Comparison of ENCODE assay signal across 12 cellular contexts in genomic region chr3:185549651-185550111, GRCh38. TPM values are rescaled to one million over a fixed set of nuclear protein-coding genes. Genes with fewer than 3 reads are reported as not detected.
DNase-seq lines count a peak whose midpoint lies in the region; ATAC-seq and TF ChIP-seq lines count a peak whose summit lies in the region.
"Had no signal": no experiment of that assay in that cellular context is flagged by ENCODE, and none has a peak within 500 bp of the region (broad histone marks: within the 10 kb centered on the region; RNA-seq: fewer than 3 reads in every experiment).

No MANE protein-coding gene starts in this region.

- H3K9me3 Mint-ChIP-seq in HFFc6 = no peaks in the 10 kb centered on the region
- no peaks in the 10 kb centered on the region for H3K9me3 Mint-ChIP-seq in activated naive CD8-positive, alpha-beta T cell treated with anti-CD3 and anti-CD28 coated beads, Interleukin-2, amount 50 U/mL, for 24 hours

- no peak for TF ChIP-seq CTCF in HFFc6 (IDR thresholded peaks at IDR 0.05)
- TF ChIP-seq CTCF in brain microvascular endothelial cell (IDR thresholded peaks at IDR 0.05; ENCODE audit: low read depth, low read length, missing control alignments) = no peak
- TF ChIP-seq CTCF in hepatocyte (IDR thresholded peaks at IDR 0.05; ENCODE audit: poor library complexity) = no peak
- no peak for TF ChIP-seq CTCF in transverse colon (IDR thresholded peaks at IDR 0.05)

- no peaks in the 10 kb centered on the region for H3K9me3 ChIP-seq in hepatocyte (ENCODE audit: low read depth)
- no peaks in the 10 kb centered on the region for H3K9me3 ChIP-seq in transverse colon
- H3K9me3 ChIP-seq in effector memory CD4-positive, alpha-beta T cell (ENCODE audit: control insufficient read depth, low read length) = no peaks in the 10 kb centered on the region

- no peaks in the 10 kb centered on the region for H3K36me3 ChIP-seq in brain microvascular endothelial cell (replicated peaks)
- no peaks in the 10 kb centered on the region for H3K36me3 ChIP-seq in hepatocyte (replicated peaks; ENCODE audit: insufficient read depth, low read depth)
- no peaks in the 10 kb centered on the region for H3K36me3 ChIP-seq in transverse colon
- H3K36me3 ChIP-seq in effector memory CD4-positive, alpha-beta T cell (ENCODE audit: control insufficient read depth, insufficient read depth, low read length) = no peaks in the 10 kb centered on the region

- H3K27me3 ChIP-seq in brain microvascular endothelial cell (replicated peaks) = no peaks in the 10 kb centered on the region
- H3K27me3 ChIP-seq in hepatocyte = no peaks in the 10 kb centered on the region
- H3K27me3 ChIP-seq in transverse colon = no peaks in the 10 kb centered on the region
- H3K27me3 ChIP-seq in effector memory CD4-positive, alpha-beta T cell (replicated peaks; ENCODE audit: control insufficient read depth, insufficient read depth, low read length, poor library complexity, severe bottlenecking) = no peaks in the 10 kb centered on the region

- peak overlapping the region; percentile 64 for H3K27ac Mint-ChIP-seq in HFFc6
- H3K27ac Mint-ChIP-seq in activated naive CD8-positive, alpha-beta T cell treated with anti-CD3 and anti-CD28 coated beads, Interleukin-2, amount 50 U/mL, for 24 hours = no peak overlapping the region

- H2AFZ ChIP-seq in hepatocyte = no peak overlapping the region
- H2AFZ ChIP-seq: parathyroid adenoma had no signal

- no peaks in the 10 kb centered on the region for H4K20me1 ChIP-seq in hepatocyte (ENCODE audit: insufficient read depth, poor library complexity, severe bottlenecking)

- in situ Hi-C loops in brain microvascular endothelial cell (cut with HindIII; ENCODE audit: low pct_ligation_motif_present, low sequenced_read_pairs) (no loop called here), transverse colon (cut with MboI; ENCODE audit: low pct_ligation_motif_present in 1 of 4, low pct_unique_long_range_greater_than_20kb in 1 of 4, low sequenced_read_pairs in 3 of 4) (no loop called here)

- no peaks in the 10 kb centered on the region for H3K27me3 Mint-ChIP-seq in HFFc6 (ENCODE audit: insufficient read depth)
- H3K27me3 Mint-ChIP-seq in activated naive CD8-positive, alpha-beta T cell treated with anti-CD3 and anti-CD28 coated beads, Interleukin-2, amount 50 U/mL, for 24 hours = no peaks in the 10 kb centered on the region

- H3K36me3 Mint-ChIP-seq in HFFc6 (ENCODE audit: low read depth) = no peaks in the 10 kb centered on the region
- H3K36me3 Mint-ChIP-seq in activated naive CD8-positive, alpha-beta T cell treated with anti-CD3 and anti-CD28 coated beads, Interleukin-2, amount 50 U/mL, for 24 hours (ENCODE audit: low read depth) = no peaks in the 10 kb centered on the region

- H3K4me1 ChIP-seq in hepatocyte (ENCODE audit: insufficient read depth) (peaks cover 6% of the 10 kb centered on the region), transverse colon (peaks cover 5 to 59% (median 28%) of the 10 kb centered on the region in 4 donors)
- H3K4me1 ChIP-seq in effector memory CD4-positive, alpha-beta T cell (ENCODE audit: control insufficient read depth, insufficient read depth, low read length, poor library complexity, severe bottlenecking) = no peaks in the 10 kb centered on the region
- H3K4me1 ChIP-seq: parathyroid adenoma had no signal

- ATAC-seq in activated naive CD8-positive, alpha-beta T cell treated with anti-CD3 and anti-CD28 coated beads, Interleukin-2, amount 50 U/mL, for 24 hours = no peak

- no peak for TF ChIP-seq POLR2A in transverse colon (IDR thresholded peaks at IDR 0.05)

- peaks cover 37% of the 10 kb centered on the region for H3K4me1 Mint-ChIP-seq in HFFc6 (ENCODE audit: low read depth)
- peaks cover 13% of the 10 kb centered on the region for H3K4me1 Mint-ChIP-seq in activated naive CD8-positive, alpha-beta T cell treated with anti-CD3 and anti-CD28 coated beads, Interleukin-2, amount 50 U/mL, for 24 hours

- no peak overlapping the region for H3K4me3 ChIP-seq in brain microvascular endothelial cell (ENCODE audit: low read depth, low read length)
- no peak overlapping the region for H3K4me3 ChIP-seq in hepatocyte
- peak overlapping the region in 2 of 4 donors; percentile 29 to 51 for H3K4me3 ChIP-seq in transverse colon
- H3K4me3 ChIP-seq in effector memory CD4-positive, alpha-beta T cell (ENCODE audit: insufficient read depth, low read depth, low read length, poor library complexity, severe bottlenecking) = no peak overlapping the region

- H3K4me3 Mint-ChIP-seq in HFFc6 = peak overlapping the region; percentile 57; the same call in 1 of the 2 replicates
- H3K4me3 Mint-ChIP-seq in activated naive CD8-positive, alpha-beta T cell treated with anti-CD3 and anti-CD28 coated beads, Interleukin-2, amount 50 U/mL, for 24 hours = no peak overlapping the region

- no peaks in the 10 kb centered on the region for H3K9me2 ChIP-seq in hepatocyte (replicated peaks; ENCODE audit: insufficient read depth)

- peaks cover 3% of the 10 kb centered on the region for H3K79me2 ChIP-seq in hepatocyte
- H3K79me2 ChIP-seq: parathyroid adenoma had no signal

- TF ChIP-seq EP300 in transverse colon (IDR thresholded peaks at IDR 0.05; ENCODE audit: low read depth) = no peak

- peak; percentile 57 for DNase-seq in HFFc6
- DNase-seq in brain microvascular endothelial cell = no peak
- DNase-seq in hepatocyte (ENCODE audit: low spot score) = no peak
- DNase-seq in transverse colon = no peak
- no peak for DNase-seq in COR-L47 (lab: John Stamatoyannopoulos, UW)
- DNase-seq in effector memory CD4-positive, alpha-beta T cell = no peak
- DNase-seq in activated naive CD8-positive, alpha-beta T cell treated with anti-CD3 and anti-CD28 coated beads, Interleukin-2, amount 50 U/mL, for 24 hours = no peak
- DNase-seq: cortex of kidney; H7; stimulated activated CD4-positive, alpha-beta T cell treated with anti-CD3 and anti-CD28 coated beads, Interleukin-4, amount 100 ng/mL, for 1 hour; stimulated activated naive CD8-positive, alpha-beta T cell treated with anti-CD3 and anti-CD28 coated beads, Interleukin-15, Interleukin-2, amounts not matched to agents 100 U/mL and 50 U/mL, for 24 hours had no signal

- H3K27ac ChIP-seq in brain microvascular endothelial cell = peak overlapping the region; percentile 28
- peak overlapping the region; percentile 68 for H3K27ac ChIP-seq in hepatocyte
- peak overlapping the region; percentile 66 to 89 (median 84) for H3K27ac ChIP-seq in transverse colon
- H3K27ac ChIP-seq in effector memory CD4-positive, alpha-beta T cell (ENCODE audit: insufficient read depth, low read length, poor library complexity, severe bottlenecking) = no peak overlapping the region
- H3K27ac ChIP-seq: parathyroid adenoma had no signal

- intact Hi-C loops in transverse colon (cut with DNase I; ENCODE audit: low total_unique reads) = no loop called here

- H3K4me2 ChIP-seq in hepatocyte = peak overlapping the region; percentile 45

- 94% methylated on average over 3 of the region's 3 CpGs for WGBS in hepatocyte (ENCODE audit: low lambda C conversion rate, missing lambda C conversion rate)
- 83 to 87% methylated on average over 1 to 3 of the region's 3 CpGs for WGBS in transverse colon (ENCODE audit: low coverage in 1 of 2), 2 donors

RNA-seq across cellular contexts. Expression of gene LIPH, which starts 2.7 kb away (rescaled TPM):
- 1 to 10 TPM in 1 of 6 experiments, under 1 TPM in 5; 0.10 to 1.6 (median 0.26) TPM for total RNA-seq in HFFc6 (2021; fragmentation: NEBNext Ultra II Directional; extraction: Animal tissue kit (Norgen Biotek cat#: 25700))
- 10.7 and 442 TPM in 2 replicates for total RNA-seq in hepatocyte
- polyA plus RNA-seq in hepatocyte = 4.9 and 7.5 TPM in 2 replicates
- 100 to 1,000 TPM in 1 of 4 donors, 10 to 100 TPM in 3; 31.6 to 115 (median 74.7) TPM for total RNA-seq in transverse colon

RNA-seq across cellular contexts. Expression of gene SENP2, which starts 36.4 kb away (rescaled TPM):
- total RNA-seq in HFFc6 (2021; fragmentation: NEBNext Ultra II Directional; extraction: Animal tissue kit (Norgen Biotek cat#: 25700)) = 10 to 100 TPM; 38.6 to 47.0 (median 42.7) TPM
- total RNA-seq in hepatocyte = 34.8 and 35.2 TPM in 2 replicates
- polyA plus RNA-seq in hepatocyte = 18.0 and 29.3 TPM in 2 replicates
- 10 to 100 TPM in 3 of 4 donors, 1 to 10 TPM in 1; 4.0 to 28.4 (median 18.4) TPM for total RNA-seq in transverse colon

RNA-seq across cellular contexts. Expression of gene TMEM41A, which starts 50.8 kb away (rescaled TPM):
- 10 to 100 TPM; 13.2 to 16.7 (median 15.1) TPM for total RNA-seq in HFFc6 (2021; fragmentation: NEBNext Ultra II Directional; extraction: Animal tissue kit (Norgen Biotek cat#: 25700))
- total RNA-seq in hepatocyte = 43.4 and 44.2 TPM in 2 replicates
- polyA plus RNA-seq in hepatocyte = 54.3 and 62.4 TPM in 2 replicates
- total RNA-seq in transverse colon = 10 to 100 TPM; 13.5 to 20.6 (median 15.5) TPM
